Comparison of ENCODE assay signal across 11 cellular contexts in the genomic region with DNA sequence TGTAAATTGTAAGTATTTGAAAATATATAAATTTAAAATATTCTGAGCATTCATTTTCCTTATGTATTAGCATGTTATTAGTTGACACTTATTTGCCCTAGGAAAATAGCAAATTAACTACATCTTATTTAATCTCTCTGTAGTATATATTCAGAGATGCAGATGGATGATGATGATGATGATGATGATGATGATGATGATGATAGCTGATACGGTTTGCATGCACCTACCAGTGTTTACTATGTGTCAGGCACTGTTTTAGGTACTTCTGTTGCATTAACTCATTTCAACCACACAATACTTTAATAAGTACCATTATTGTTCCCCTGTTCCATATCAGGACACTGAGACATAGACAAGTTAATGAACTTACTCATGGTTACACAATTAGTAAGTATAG.
"Had no signal": no experiment of that assay in that cellular context is flagged by ENCODE, and none has a peak within 500 bp of the region (broad histone marks: within the 10 kb centered on the region; RNA-seq: fewer than 3 reads in every experiment).

No MANE protein-coding gene starts in this region.

- H3K36me3 ChIP-seq: HAP-1 had no signal

- ATAC-seq: GM23338, HCT116 had no signal

- H3K9ac ChIP-seq: GM23248 had no signal

- H2AFZ ChIP-seq: GM23248, GM23338 had no signal

- H3K27ac ChIP-seq: GM23248 had no signal

- H3K9me3 ChIP-seq: HAP-1 had no signal

- DNase-seq: GM23248, GOT3, H7, H9, HCEC 1CT, HFFc6 had no signal

- H3K4me2 ChIP-seq: GM23338 had no signal

- FAIRE-seq: H1, H54 had no signal

- H3K4me3 ChIP-seq: GM23248, GM23338, HAP-1 had no signal
